Comparison of ENCODE assay signal across 1 cellular context in the genomic region with DNA sequence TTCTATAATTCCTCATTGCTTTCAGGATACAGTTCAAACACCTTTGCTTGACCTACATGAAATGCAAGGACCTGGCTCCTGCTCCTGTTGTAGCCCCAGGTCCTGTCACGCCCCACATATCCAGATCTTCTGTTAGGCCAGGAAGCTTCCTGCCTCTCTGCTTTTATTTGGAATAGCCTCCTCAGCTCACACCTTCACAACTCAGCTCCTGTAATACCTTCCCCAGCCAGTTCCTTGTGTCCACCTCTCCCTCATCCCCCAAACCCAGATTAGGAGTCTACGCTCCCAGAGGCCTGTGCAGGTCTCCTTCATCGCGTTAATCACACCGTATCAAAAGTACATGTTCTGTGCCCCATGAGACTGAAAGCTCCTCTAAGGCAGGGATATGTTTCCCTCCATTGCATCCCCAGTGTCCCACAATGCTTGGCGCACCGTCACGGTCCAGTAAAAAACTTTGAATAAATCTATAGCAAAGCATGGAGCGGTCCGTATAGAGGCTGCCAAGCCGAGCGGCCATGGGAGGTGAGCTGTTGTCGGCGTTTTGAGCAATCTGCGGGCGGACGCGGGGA.
TF ChIP-seq lines count a peak whose summit lies in the region.

No MANE protein-coding gene starts in this region.

TF ChIP-seq in HEK293T, 16 proteins besides CTCF, POLR2A, EP300 and RAD21 (continued from another document):
- TF ChIP-seq ARNT (IDR thresholded peaks at IDR 0.05) (no peak), BHLHE40 (IDR thresholded peaks at IDR 0.05; ENCODE audit: borderline replicate concordance) (no peak), CTBP1 (IDR thresholded peaks at IDR 0.05; ENCODE audit: borderline replicate concordance) (no peak)
TF ChIP-seq in HEK293T: peak in this region for 0.
